In the genomic region with DNA sequence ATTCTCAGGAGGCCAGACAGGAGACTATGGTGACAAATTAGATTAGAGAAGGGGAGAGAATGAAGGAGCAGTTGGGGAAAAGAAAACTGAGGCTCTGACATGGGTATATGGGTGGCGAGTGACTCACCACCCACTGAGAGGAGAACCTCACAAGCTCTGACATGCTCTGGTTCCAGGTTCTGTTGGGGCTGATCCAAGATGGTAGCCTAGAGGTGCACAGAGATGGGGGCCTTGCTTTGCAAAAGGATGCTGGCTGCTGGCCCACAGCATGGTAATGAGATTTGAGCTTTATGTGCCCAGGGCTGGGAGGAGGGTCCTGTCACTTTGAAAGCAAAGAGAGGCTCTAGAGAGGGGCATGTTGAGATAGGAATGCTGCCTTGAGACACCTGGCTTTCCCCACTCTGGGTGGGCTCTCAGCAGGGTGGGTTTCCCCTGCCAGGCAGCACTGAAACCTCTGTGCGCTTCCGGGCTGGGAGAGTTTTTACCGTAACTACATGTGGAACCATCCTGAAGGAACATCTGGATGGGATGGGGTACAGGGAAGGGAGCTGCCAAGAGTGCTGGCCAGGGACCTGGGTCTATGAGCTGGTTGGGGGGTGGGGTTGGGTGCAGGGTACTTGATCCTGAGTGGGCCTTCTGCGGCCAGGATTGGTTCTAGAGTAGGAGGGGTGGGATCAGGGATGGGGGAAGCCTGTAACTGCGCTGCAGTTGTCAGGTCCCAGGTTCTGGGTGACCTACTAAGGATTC, we compare ENCODE assay signal across 11 cellular contexts. TPM values are rescaled to one million over a fixed set of nuclear protein-coding genes. Genes with fewer than 3 reads are reported as not detected.
DNase-seq lines count a peak whose midpoint lies in the region; ATAC-seq and TF ChIP-seq lines count a peak whose summit lies in the region.
"Had no signal": no experiment of that assay in that cellular context is flagged by ENCODE, and none has a peak within 500 bp of the region (broad histone marks: within the 10 kb centered on the region; RNA-seq: fewer than 3 reads in every experiment).

No MANE protein-coding gene starts in this region.

- H3K27ac ChIP-seq in foreskin keratinocyte = no peak overlapping the region
- H3K27ac ChIP-seq: cardiac muscle cell had no signal

- peak overlapping the region; percentile 92 for H3K27ac Mint-ChIP-seq in activated T-cell treated with anti-CD3 and anti-CD28 coated beads, Interleukin-2, amount 50 U/mL, for 24 hours
- H3K27ac Mint-ChIP-seq in stimulated activated naive CD8-positive, alpha-beta T cell treated with anti-CD3 and anti-CD28 coated beads, Interleukin-15, Interleukin-2, amounts not matched to agents 100 ng/mL and 50 ng/mL, for 24 hours = peak overlapping the region; percentile 89

- no peaks in the 10 kb centered on the region for H3K9me3 Mint-ChIP-seq in activated T-cell treated with anti-CD3 and anti-CD28 coated beads, Interleukin-2, amount 50 U/mL, for 24 hours
- H3K9me3 Mint-ChIP-seq in stimulated activated naive CD8-positive, alpha-beta T cell treated with anti-CD3 and anti-CD28 coated beads, Interleukin-15, Interleukin-2, amounts not matched to agents 100 ng/mL and 50 ng/mL, for 24 hours = no peaks in the 10 kb centered on the region

- H3K4me1 ChIP-seq in foreskin keratinocyte = peaks cover 30% of the 10 kb centered on the region

- no peak for TF ChIP-seq CTCF in foreskin keratinocyte (conservative IDR thresholded peaks at IDR 0.05)

- peak; percentile 30 for ATAC-seq in foreskin keratinocyte
- ATAC-seq in HG03139 (IDR thresholded peaks at IDR 0.05; ENCODE audit: unreplicated experiment) = no peak

- no peaks in the 10 kb centered on the region for H3K27me3 ChIP-seq in foreskin keratinocyte
- H3K27me3 ChIP-seq: cardiac muscle cell had no signal

- H3K27me3 Mint-ChIP-seq in activated T-cell treated with anti-CD3 and anti-CD28 coated beads, Interleukin-2, amount 50 U/mL, for 24 hours = no peaks in the 10 kb centered on the region
- H3K27me3 Mint-ChIP-seq in stimulated activated naive CD8-positive, alpha-beta T cell treated with anti-CD3 and anti-CD28 coated beads, Interleukin-15, Interleukin-2, amounts not matched to agents 100 ng/mL and 50 ng/mL, for 24 hours = no peaks in the 10 kb centered on the region

- peaks cover 73% of the 10 kb centered on the region for H3K4me1 Mint-ChIP-seq in activated T-cell treated with anti-CD3 and anti-CD28 coated beads, Interleukin-2, amount 50 U/mL, for 24 hours (ENCODE audit: low read depth)
- peaks cover 71% of the 10 kb centered on the region for H3K4me1 Mint-ChIP-seq in stimulated activated naive CD8-positive, alpha-beta T cell treated with anti-CD3 and anti-CD28 coated beads, Interleukin-15, Interleukin-2, amounts not matched to agents 100 ng/mL and 50 ng/mL, for 24 hours (ENCODE audit: low read depth)

- H3K4me3 Mint-ChIP-seq in activated T-cell treated with anti-CD3 and anti-CD28 coated beads, Interleukin-2, amount 50 U/mL, for 24 hours = peak overlapping the region; percentile 81
- H3K4me3 Mint-ChIP-seq in stimulated activated naive CD8-positive, alpha-beta T cell treated with anti-CD3 and anti-CD28 coated beads, Interleukin-15, Interleukin-2, amounts not matched to agents 100 ng/mL and 50 ng/mL, for 24 hours = peak overlapping the region; percentile 78

- DNase-seq in activated CD8-positive, alpha-beta memory T cell treated with anti-CD3 and anti-CD28 coated beads, Interleukin-2, amount 50 U/mL, for 4 hours = peak; percentile 14
- no peak for DNase-seq in activated CD8-positive, alpha-beta memory T cell treated with anti-CD3 and anti-CD28 coated beads for 24 hours
- DNase-seq in activated T-cell treated with anti-CD3 and anti-CD28 coated beads, Interleukin-2, amount 50 U/mL, for 24 hours = no peak
- peak in 1 of 2 donors; percentile 61 for DNase-seq in foreskin keratinocyte
- DNase-seq in NCI-H2196 (lab: John Stamatoyannopoulos, UW; ENCODE audit: unreplicated experiment) = no peak
- no peak for DNase-seq in NCI-H1417 treated with DMSO at 0.1 percent for 48 hours (lab: John Stamatoyannopoulos, UW)
- DNase-seq: retina, Right ventricle myocardium superior had no signal

- H3K36me3 Mint-ChIP-seq in activated T-cell treated with anti-CD3 and anti-CD28 coated beads, Interleukin-2, amount 50 U/mL, for 24 hours (ENCODE audit: low read depth) = peaks cover 31% of the 10 kb centered on the region
- H3K36me3 Mint-ChIP-seq in stimulated activated naive CD8-positive, alpha-beta T cell treated with anti-CD3 and anti-CD28 coated beads, Interleukin-15, Interleukin-2, amounts not matched to agents 100 ng/mL and 50 ng/mL, for 24 hours (ENCODE audit: low read depth) = peaks cover 28% of the 10 kb centered on the region

RNA-seq across cellular contexts. Expression of a gene that starts 1.2 kb away (rescaled TPM):
- 34.3 and 36.5 TPM in 2 replicates for total RNA-seq in foreskin keratinocyte
- 29.2 and 31.4 TPM in 2 replicates for polyA plus RNA-seq in foreskin keratinocyte

RNA-seq across cellular contexts. Expression of a gene that starts 24.0 kb away (rescaled TPM):
- 28.8 and 29.2 TPM in 2 replicates for total RNA-seq in foreskin keratinocyte
- 25.3 and 26.1 TPM in 2 replicates for polyA plus RNA-seq in foreskin keratinocyte

RNA-seq across cellular contexts. Expression of a gene that starts 38.3 kb away (rescaled TPM):
- 27.7 and 31.0 TPM in 2 replicates for total RNA-seq in foreskin keratinocyte
- 27.8 and 30.2 TPM in 2 replicates for polyA plus RNA-seq in foreskin keratinocyte
